15 cellular contexts compared by ENCODE assay signal in the genomic region with DNA sequence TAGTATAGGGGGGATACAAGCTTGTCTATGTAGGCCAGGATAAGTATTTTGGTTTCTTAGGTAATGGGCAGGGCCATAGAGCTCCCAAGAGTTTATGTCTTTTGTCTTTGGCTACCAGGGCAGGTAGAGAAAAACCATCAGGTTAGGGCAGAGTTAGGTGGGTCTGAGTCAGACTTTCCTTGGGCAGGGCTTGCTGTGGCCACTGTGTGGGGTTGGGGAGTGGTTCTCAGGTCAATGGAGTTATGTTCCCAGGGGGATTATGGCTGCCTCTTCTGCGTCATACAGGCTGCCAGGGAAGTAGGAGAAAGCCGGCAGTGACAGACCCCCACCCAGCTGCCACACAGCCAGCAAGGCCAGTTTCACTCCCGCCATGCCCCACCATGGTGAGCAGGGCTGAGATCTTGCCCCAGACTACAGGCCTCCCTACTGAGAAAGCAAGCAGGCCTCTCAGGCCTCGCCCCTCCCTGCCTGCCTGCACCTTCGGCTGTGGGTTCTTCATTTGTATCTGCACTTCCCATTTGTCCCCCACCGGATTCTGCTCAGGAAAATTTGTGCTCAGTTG.
"Had no signal": no experiment of that assay in that cellular context is flagged by ENCODE, and none has a peak within 500 bp of the region (broad histone marks: within the 10 kb centered on the region; RNA-seq: fewer than 3 reads in every experiment).

No MANE protein-coding gene starts in this region.

- H3K27ac ChIP-seq: left ventricle myocardium inferior, ovary, right lobe of liver, WERI-Rb-1 had no signal

- ATAC-seq: naive thymus-derived CD8-positive, alpha-beta T cell; right lobe of liver had no signal

- H3K4me1 Mint-ChIP-seq: memory B cell had no signal

- FAIRE-seq: endothelial cell of umbilical vein, frontal cortex, small intestine had no signal

- H3K4me3 Mint-ChIP-seq: memory B cell had no signal

- H3K27ac Mint-ChIP-seq: memory B cell had no signal

- DNase-seq: activated CD4-positive, alpha-beta T cell treated with anti-CD3 and anti-CD28 coated beads for 1 hour; activated CD4-positive, alpha-beta T cell treated with anti-CD3 and anti-CD28 coated beads, Interleukin-2, amount 50 U/mL, for 4 hours; effector CD4-positive, alpha-beta T cell; left ventricle myocardium inferior; naive thymus-derived CD8-positive, alpha-beta T cell; ovary; right lobe of liver; small intestine; stimulated activated CD4-positive, alpha-beta T cell treated with anti-CD3 and anti-CD28 coated beads, Interleukin-4, amount 100 ng/mL, for 1 hour; SW 1271; T-helper 2 cell; WERI-Rb-1 had no signal

- H3K4me1 ChIP-seq: left ventricle myocardium inferior, right lobe of liver had no signal

- H3K27me3 ChIP-seq: ovary, right lobe of liver had no signal

- H3K36me3 ChIP-seq: ovary had no signal

- H3K9me3 ChIP-seq: right lobe of liver had no signal

- H3K27me3 Mint-ChIP-seq: memory B cell; naive thymus-derived CD8-positive, alpha-beta T cell had no signal

- H3K4me3 ChIP-seq: left ventricle myocardium inferior, ovary, right lobe of liver had no signal
